Comparison of ENCODE assay signal across 1 cellular context in the genomic region with DNA sequence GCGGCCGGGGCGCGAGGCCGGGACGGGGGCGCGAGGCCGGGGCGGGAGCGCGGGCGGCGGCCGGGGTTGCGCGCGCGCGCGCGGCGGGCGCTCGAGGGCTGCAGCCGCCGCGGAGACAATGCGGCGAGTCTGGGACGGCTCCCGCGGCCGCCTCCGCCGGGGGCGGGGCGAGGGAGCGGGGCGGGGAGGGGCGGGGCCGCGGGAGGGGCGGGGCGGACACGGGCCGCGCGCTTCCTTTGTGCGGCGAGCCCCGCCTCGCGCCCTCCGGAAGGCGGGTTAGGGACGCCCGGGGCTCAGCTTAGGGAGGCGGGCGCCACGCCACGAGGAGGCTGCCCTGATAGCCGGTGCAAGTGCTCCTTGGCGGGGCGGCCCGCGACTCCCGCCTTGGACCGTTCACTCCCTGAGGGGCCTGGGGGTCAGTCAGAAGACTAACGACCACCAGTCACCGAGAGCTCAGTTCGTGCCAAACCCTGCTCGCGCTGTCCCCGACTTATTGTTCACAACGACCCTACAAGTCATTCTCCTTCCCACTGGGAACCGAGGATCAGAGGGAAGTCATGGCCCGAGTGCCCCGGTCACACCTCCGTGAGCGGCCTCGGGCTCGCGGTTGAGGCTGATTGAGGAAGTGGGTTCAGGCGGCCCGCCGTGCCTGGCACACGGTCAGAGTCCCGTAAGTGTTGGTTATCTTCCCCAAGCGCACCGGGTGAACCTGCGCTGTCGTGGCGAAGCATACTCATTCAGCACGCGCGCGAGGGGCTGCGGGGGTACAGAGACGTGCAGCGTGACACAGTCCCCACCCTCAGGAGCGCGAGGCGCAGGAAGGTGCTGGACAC.
TF ChIP-seq lines count a peak whose summit lies in the region.

No MANE protein-coding gene starts in this region.

TF ChIP-seq in HepG2, 621 proteins besides CTCF, POLR2A, EP300 and RAD21 (continued from another document and continues in another):
- TF ChIP-seq MLLT10 (CRISPR knock-in tag; IDR thresholded peaks at IDR 0.05) (no peak), RARA (CRISPR knock-in tag; IDR thresholded peaks at IDR 0.05) (peak; percentile 50; the same call in 1 of the 2 replicates), ZNF761 (CRISPR knock-in tag; conservative IDR thresholded peaks at IDR 0.05) (0 out of 2 replicates have a peak, but pooled peaks have one; percentile 52), TARDBP (CRISPR knock-in tag; IDR thresholded peaks at IDR 0.05) (peak; percentile 50; the same call in 1 of the 2 replicates), NCOA1 (CRISPR knock-in tag; IDR thresholded peaks at IDR 0.05) (0 out of 2 replicates have a peak, but pooled peaks have one; percentile 75), SMARCC2 (IDR thresholded peaks at IDR 0.05) (no peak), RNF2 (conservative IDR thresholded peaks at IDR 0.05; ENCODE audit: low read depth) (peak; percentile 74; the same call in 1 of the 2 replicates), PITX1 (CRISPR knock-in tag; IDR thresholded peaks at IDR 0.05) (peak; percentile 78), BCL6 (CRISPR knock-in tag; IDR thresholded peaks at IDR 0.05) (no peak), ZMYM4 (CRISPR knock-in tag; IDR thresholded peaks at IDR 0.05) (peak; percentile 51; the same call in 1 of the 2 replicates), ZBTB3 (CRISPR knock-in tag; IDR thresholded peaks at IDR 0.05; ENCODE audit: borderline replicate concordance, low read depth) (no peak), ARHGAP35 (CRISPR knock-in tag; IDR thresholded peaks at IDR 0.05; ENCODE audit: borderline replicate concordance) (peak; percentile 96), ZNF382 (CRISPR knock-in tag; IDR thresholded peaks at IDR 0.05; ENCODE audit: borderline replicate concordance) (no peak), ZNF3 (CRISPR knock-in tag; IDR thresholded peaks at IDR 0.05) (no peak), ZNF383 (CRISPR knock-in tag; IDR thresholded peaks at IDR 0.05; ENCODE audit: borderline replicate concordance) (no peak), ZNF776 (CRISPR knock-in tag; IDR thresholded peaks at IDR 0.05) (no peak), ATF1 (CRISPR knock-in tag; IDR thresholded peaks at IDR 0.05) (no peak), ZNF552 (CRISPR knock-in tag; IDR thresholded peaks at IDR 0.05; ENCODE audit: borderline replicate concordance) (peak; percentile 33; the same call in 1 of the 2 replicates), ZNF780A (CRISPR knock-in tag; IDR thresholded peaks at IDR 0.05) (no peak), ZNF296 (CRISPR knock-in tag; conservative IDR thresholded peaks at IDR 0.05) (no peak), JDP2 (CRISPR knock-in tag; IDR thresholded peaks at IDR 0.05; ENCODE audit: borderline replicate concordance) (no peak), SALL1 (CRISPR knock-in tag; IDR thresholded peaks at IDR 0.05) (peak; percentile 71; the same call in 1 of the 2 replicates), MTA1 (CRISPR knock-in tag; IDR thresholded peaks at IDR 0.05; ENCODE audit: borderline replicate concordance) (peak; percentile 60; the same call in 1 of the 2 replicates), CBX2 (IDR thresholded peaks at IDR 0.05; ENCODE audit: low read depth, low read length) (no peak), CBX2 (CRISPR knock-in tag; IDR thresholded peaks at IDR 0.05; ENCODE audit: low read depth) (no peak), ATAD3A (CRISPR knock-in tag; IDR thresholded peaks at IDR 0.05) (no peak), ZFYVE20 (CRISPR knock-in tag; IDR thresholded peaks at IDR 0.05; ENCODE audit: borderline replicate concordance, low read depth) (0 out of 2 replicates have a peak, but pooled peaks have one; percentile 36), KMT2A (CRISPR knock-in tag; IDR thresholded peaks at IDR 0.05) (0 out of 2 replicates have a peak, but pooled peaks have one; percentile 55), CAMTA2 (CRISPR knock-in tag; IDR thresholded peaks at IDR 0.05; ENCODE audit: borderline replicate concordance) (0 out of 2 replicates have a peak, but pooled peaks have one; percentile 33), AGO1 (IDR thresholded peaks at IDR 0.05; ENCODE audit: low read depth, low read length, poor library complexity, severe bottlenecking) (peak; percentile 34), SAFB2 (CRISPR knock-in tag; IDR thresholded peaks at IDR 0.05; ENCODE audit: borderline replicate concordance, low read depth) (peak; percentile 48; the same call in 1 of the 2 replicates), ZNF234 (CRISPR knock-in tag; conservative IDR thresholded peaks at IDR 0.05) (no peak), MED1 (CRISPR knock-in tag; IDR thresholded peaks at IDR 0.05) (peak; percentile 74), ZNF709 (CRISPR knock-in tag; IDR thresholded peaks at IDR 0.05) (peak; percentile 76; the same call in 1 of the 2 replicates), FOXK1 (CRISPR knock-in tag; IDR thresholded peaks at IDR 0.05; ENCODE audit: borderline replicate concordance, low read depth) (0 out of 2 replicates have a peak, but pooled peaks have one; percentile 10), HMGA1 (CRISPR knock-in tag; conservative IDR thresholded peaks at IDR 0.05) (no peak), ZNF879 (CRISPR knock-in tag; IDR thresholded peaks at IDR 0.05) (no peak), MTA3 (CRISPR knock-in tag; IDR thresholded peaks at IDR 0.05) (no peak), YY1 (IDR thresholded peaks at IDR 0.05; ENCODE audit: insufficient read depth, insufficient replicate concordance, low read depth, low read length) (peak; percentile 55)
- TF ChIP-seq, protein P1, sequence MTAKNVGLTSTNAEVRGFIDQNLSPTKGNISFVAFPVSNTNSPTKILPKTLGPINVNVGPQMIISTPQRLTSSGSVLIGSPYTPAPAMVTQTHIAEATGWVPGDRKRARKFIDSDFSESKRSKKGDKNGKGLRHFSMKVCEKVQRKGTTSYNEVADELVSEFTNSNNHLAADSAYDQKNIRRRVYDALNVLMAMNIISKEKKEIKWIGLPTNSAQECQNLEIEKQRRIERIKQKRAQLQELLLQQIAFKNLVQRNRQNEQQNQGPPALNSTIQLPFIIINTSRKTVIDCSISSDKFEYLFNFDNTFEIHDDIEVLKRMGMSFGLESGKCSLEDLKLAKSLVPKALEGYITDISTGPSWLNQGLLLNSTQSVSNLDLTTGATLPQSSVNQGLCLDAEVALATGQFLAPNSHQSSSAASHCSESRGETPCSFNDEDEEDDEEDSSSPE (CRISPR knock-in tag; IDR thresholded peaks at IDR 0.05), result peak; percentile 75
- TF ChIP-seq, protein P2, sequence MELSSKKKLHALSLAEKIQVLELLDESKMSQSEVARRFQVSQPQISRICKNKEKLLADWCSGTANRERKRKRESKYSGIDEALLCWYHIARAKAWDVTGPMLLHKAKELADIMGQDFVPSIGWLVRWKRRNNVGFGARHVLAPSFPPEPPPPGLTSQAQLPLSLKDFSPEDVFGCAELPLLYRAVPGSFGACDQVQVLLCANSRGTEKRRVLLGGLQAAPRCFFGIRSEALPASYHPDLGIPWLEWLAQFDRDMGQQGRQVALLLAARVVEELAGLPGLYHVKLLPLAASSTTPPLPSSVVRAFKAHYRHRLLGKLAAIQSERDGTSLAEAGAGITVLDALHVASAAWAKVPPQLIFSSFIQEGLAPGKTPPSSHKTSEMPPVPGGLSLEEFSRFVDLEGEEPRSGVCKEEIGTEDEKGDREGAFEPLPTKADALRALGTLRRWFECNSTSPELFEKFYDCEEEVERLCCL (CRISPR knock-in tag; IDR thresholded peaks at IDR 0.05; ENCODE audit: borderline replicate concordance), result 0 out of 2 replicates have a peak, but pooled peaks have one; percentile 62
- TF ChIP-seq, protein P3, sequence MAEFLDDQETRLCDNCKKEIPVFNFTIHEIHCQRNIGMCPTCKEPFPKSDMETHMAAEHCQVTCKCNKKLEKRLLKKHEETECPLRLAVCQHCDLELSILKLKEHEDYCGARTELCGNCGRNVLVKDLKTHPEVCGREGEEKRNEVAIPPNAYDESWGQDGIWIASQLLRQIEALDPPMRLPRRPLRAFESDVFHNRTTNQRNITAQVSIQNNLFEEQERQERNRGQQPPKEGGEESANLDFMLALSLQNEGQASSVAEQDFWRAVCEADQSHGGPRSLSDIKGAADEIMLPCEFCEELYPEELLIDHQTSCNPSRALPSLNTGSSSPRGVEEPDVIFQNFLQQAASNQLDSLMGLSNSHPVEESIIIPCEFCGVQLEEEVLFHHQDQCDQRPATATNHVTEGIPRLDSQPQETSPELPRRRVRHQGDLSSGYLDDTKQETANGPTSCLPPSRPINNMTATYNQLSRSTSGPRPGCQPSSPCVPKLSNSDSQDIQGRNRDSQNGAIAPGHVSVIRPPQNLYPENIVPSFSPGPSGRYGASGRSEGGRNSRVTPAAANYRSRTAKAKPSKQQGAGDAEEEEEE (CRISPR knock-in tag; IDR thresholded peaks at IDR 0.05; ENCODE audit: borderline replicate concordance), result no peak
- TF ChIP-seq, protein P4, sequence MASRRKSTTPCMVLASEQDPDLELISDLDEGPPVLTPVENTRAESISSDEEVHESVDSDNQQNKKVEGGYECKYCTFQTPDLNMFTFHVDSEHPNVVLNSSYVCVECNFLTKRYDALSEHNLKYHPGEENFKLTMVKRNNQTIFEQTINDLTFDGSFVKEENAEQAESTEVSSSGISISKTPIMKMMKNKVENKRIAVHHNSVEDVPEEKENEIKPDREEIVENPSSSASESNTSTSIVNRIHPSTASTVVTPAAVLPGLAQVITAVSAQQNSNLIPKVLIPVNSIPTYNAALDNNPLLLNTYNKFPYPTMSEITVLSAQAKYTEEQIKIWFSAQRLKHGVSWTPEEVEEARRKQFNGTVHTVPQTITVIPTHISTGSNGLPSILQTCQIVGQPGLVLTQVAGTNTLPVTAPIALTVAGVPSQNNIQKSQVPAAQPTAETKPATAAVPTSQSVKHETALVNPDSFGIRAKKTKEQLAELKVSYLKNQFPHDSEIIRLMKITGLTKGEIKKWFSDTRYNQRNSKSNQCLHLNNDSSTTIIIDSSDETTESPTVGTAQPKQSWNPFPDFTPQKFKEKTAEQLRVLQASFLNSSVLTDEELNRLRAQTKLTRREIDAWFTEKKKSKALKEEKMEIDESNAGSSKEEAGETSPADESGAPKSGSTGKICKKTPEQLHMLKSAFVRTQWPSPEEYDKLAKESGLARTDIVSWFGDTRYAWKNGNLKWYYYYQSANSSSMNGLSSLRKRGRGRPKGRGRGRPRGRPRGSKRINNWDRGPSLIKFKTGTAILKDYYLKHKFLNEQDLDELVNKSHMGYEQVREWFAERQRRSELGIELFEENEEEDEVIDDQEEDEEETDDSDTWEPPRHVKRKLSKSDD (CRISPR knock-in tag; IDR thresholded peaks at IDR 0.05; ENCODE audit: low read depth), result 0 out of 2 replicates have a peak, but pooled peaks have one; percentile 69
- TF ChIP-seq, protein P5, sequence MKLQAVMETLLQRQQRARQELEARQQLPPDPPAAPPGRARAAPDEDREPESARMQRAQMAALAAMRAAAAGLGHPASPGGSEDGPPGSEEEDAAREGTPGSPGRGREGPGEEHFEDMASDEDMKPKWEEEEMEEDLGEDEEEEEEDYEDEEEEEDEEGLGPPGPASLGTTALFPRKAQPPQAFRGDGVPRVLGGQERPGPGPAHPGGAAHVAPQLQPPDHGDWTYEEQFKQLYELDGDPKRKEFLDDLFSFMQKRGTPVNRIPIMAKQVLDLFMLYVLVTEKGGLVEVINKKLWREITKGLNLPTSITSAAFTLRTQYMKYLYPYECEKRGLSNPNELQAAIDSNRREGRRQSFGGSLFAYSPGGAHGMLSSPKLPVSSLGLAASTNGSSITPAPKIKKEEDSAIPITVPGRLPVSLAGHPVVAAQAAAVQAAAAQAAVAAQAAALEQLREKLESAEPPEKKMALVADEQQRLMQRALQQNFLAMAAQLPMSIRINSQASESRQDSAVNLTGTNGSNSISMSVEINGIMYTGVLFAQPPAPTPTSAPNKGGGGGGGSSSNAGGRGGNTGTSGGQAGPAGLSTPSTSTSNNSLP (IDR thresholded peaks at IDR 0.05; ENCODE audit: low read depth, low read length), result no peak
- TF ChIP-seq, protein P6, sequence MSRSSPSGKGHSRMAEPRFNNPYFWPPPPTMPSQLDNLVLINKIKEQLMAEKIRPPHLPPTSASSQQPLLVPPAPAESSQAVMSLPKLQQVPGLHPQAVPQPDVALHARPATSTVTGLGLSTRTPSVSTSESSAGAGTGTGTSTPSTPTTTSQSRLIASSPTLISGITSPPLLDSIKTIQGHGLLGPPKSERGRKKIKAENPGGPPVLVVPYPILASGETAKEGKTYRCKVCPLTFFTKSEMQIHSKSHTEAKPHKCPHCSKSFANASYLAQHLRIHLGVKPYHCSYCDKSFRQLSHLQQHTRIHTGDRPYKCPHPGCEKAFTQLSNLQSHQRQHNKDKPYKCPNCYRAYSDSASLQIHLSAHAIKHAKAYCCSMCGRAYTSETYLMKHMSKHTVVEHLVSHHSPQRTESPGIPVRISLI (CRISPR knock-in tag; IDR thresholded peaks at IDR 0.05; ENCODE audit: borderline replicate concordance), result no peak
- TF ChIP-seq, protein P7, sequence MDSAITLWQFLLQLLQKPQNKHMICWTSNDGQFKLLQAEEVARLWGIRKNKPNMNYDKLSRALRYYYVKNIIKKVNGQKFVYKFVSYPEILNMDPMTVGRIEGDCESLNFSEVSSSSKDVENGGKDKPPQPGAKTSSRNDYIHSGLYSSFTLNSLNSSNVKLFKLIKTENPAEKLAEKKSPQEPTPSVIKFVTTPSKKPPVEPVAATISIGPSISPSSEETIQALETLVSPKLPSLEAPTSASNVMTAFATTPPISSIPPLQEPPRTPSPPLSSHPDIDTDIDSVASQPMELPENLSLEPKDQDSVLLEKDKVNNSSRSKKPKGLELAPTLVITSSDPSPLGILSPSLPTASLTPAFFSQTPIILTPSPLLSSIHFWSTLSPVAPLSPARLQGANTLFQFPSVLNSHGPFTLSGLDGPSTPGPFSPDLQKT (CRISPR knock-in tag; IDR thresholded peaks at IDR 0.05; ENCODE audit: borderline replicate concordance), result no peak
- TF ChIP-seq, protein P8, sequence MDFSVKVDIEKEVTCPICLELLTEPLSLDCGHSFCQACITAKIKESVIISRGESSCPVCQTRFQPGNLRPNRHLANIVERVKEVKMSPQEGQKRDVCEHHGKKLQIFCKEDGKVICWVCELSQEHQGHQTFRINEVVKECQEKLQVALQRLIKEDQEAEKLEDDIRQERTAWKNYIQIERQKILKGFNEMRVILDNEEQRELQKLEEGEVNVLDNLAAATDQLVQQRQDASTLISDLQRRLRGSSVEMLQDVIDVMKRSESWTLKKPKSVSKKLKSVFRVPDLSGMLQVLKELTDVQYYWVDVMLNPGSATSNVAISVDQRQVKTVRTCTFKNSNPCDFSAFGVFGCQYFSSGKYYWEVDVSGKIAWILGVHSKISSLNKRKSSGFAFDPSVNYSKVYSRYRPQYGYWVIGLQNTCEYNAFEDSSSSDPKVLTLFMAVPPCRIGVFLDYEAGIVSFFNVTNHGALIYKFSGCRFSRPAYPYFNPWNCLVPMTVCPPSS (IDR thresholded peaks at IDR 0.05), result no peak
- TF ChIP-seq, protein P9, sequence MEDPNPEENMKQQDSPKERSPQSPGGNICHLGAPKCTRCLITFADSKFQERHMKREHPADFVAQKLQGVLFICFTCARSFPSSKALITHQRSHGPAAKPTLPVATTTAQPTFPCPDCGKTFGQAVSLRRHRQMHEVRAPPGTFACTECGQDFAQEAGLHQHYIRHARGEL (CRISPR knock-in tag; IDR thresholded peaks at IDR 0.05), result peak; percentile 87; the same call in 1 of the 2 replicates
- TF ChIP-seq, protein P10, sequence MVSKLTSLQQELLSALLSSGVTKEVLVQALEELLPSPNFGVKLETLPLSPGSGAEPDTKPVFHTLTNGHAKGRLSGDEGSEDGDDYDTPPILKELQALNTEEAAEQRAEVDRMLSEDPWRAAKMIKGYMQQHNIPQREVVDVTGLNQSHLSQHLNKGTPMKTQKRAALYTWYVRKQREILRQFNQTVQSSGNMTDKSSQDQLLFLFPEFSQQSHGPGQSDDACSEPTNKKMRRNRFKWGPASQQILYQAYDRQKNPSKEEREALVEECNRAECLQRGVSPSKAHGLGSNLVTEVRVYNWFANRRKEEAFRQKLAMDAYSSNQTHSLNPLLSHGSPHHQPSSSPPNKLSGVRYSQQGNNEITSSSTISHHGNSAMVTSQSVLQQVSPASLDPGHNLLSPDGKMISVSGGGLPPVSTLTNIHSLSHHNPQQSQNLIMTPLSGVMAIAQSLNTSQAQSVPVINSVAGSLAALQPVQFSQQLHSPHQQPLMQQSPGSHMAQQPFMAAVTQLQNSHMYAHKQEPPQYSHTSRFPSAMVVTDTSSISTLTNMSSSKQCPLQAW (CRISPR knock-in tag; IDR thresholded peaks at IDR 0.05), result peak; percentile 62; the same call in 1 of the 2 replicates
